1 cellular context compared by ENCODE assay signal in genomic region chr16:30139895-30140481, GRCh38.
TF ChIP-seq lines count a peak whose summit lies in the region.

No MANE protein-coding gene starts in this region.

TF ChIP-seq in HepG2, 621 proteins besides CTCF, POLR2A, EP300 and RAD21 (continued from another document and continues in another):
- TF ChIP-seq GRHL1 (CRISPR knock-in tag; conservative IDR thresholded peaks at IDR 0.05), result no peak
- peak; percentile 68 for TF ChIP-seq ATF1 (CRISPR knock-in tag; IDR thresholded peaks at IDR 0.05)
- TF ChIP-seq TEAD2 (CRISPR knock-in tag; IDR thresholded peaks at IDR 0.05), result no peak
- TF ChIP-seq NFYC (CRISPR knock-in tag; IDR thresholded peaks at IDR 0.05), result no peak
- TF ChIP-seq ZNF572 (CRISPR knock-in tag; IDR thresholded peaks at IDR 0.05), result no peak
- no peak for TF ChIP-seq ZNF576 (CRISPR knock-in tag; IDR thresholded peaks at IDR 0.05)
- TF ChIP-seq MYNN (CRISPR knock-in tag; IDR thresholded peaks at IDR 0.05; ENCODE audit: low read depth), result 0 out of 2 replicates have a peak, but pooled peaks have one; percentile 21
- no peak for TF ChIP-seq ZSCAN30 (CRISPR knock-in tag; IDR thresholded peaks at IDR 0.05)
- TF ChIP-seq SMC3 (IDR thresholded peaks at IDR 0.05; ENCODE audit: low read length), result peak; percentile 25; the same call in 1 of the 2 replicates
- TF ChIP-seq ZNF570 (CRISPR knock-in tag; IDR thresholded peaks at IDR 0.05; ENCODE audit: borderline replicate concordance), result no peak
- TF ChIP-seq ZNF607 (CRISPR knock-in tag; IDR thresholded peaks at IDR 0.05; ENCODE audit: borderline replicate concordance), result 0 out of 2 replicates have a peak, but pooled peaks have one; percentile 49
- TF ChIP-seq SALL2 (CRISPR knock-in tag; IDR thresholded peaks at IDR 0.05), result no peak
- TF ChIP-seq ZBTB7A (CRISPR knock-in tag; IDR thresholded peaks at IDR 0.05), result peak; percentile 39; the same call in 1 of the 2 replicates
- no peak for TF ChIP-seq CENPT (CRISPR knock-in tag; IDR thresholded peaks at IDR 0.05; ENCODE audit: low read depth)
- TF ChIP-seq POLR2AphosphoS2 (IDR thresholded peaks at IDR 0.05; ENCODE audit: low read depth, low read length), result no peak
- peak; percentile 93 for TF ChIP-seq HDAC1 (CRISPR knock-in tag; IDR thresholded peaks at IDR 0.05)
- no peak for TF ChIP-seq RELA (CRISPR knock-in tag; IDR thresholded peaks at IDR 0.05)
- TF ChIP-seq TEAD3 (CRISPR knock-in tag; optimal IDR thresholded peaks at IDR 0.05; ENCODE audit: borderline replicate concordance), result peak; percentile 93
- peak; percentile 70 for TF ChIP-seq NR2C2 (CRISPR knock-in tag; IDR thresholded peaks at IDR 0.05; ENCODE audit: borderline replicate concordance)
- TF ChIP-seq NAIF1 (CRISPR knock-in tag; IDR thresholded peaks at IDR 0.05; ENCODE audit: borderline replicate concordance), result no peak
- peak; percentile 94 for TF ChIP-seq ELF1 (CRISPR knock-in tag; IDR thresholded peaks at IDR 0.05)
- peak; percentile 19; the same call in 1 of the 2 replicates for TF ChIP-seq STAG1 (CRISPR knock-in tag; IDR thresholded peaks at IDR 0.05)
- no peak for TF ChIP-seq SETDB1 (CRISPR knock-in tag; IDR thresholded peaks at IDR 0.05; ENCODE audit: borderline replicate concordance)
- TF ChIP-seq PAWR (CRISPR knock-in tag; IDR thresholded peaks at IDR 0.05; ENCODE audit: borderline replicate concordance), result no peak
- no peak for TF ChIP-seq ZNF260 (CRISPR knock-in tag; IDR thresholded peaks at IDR 0.05; ENCODE audit: borderline replicate concordance, low read depth)
- no peak for TF ChIP-seq ISX (CRISPR knock-in tag; conservative IDR thresholded peaks at IDR 0.05)
- no peak for TF ChIP-seq ZNF230 (CRISPR knock-in tag; IDR thresholded peaks at IDR 0.05)
- TF ChIP-seq HHEX (CRISPR knock-in tag; IDR thresholded peaks at IDR 0.05), result peak; percentile 89
- TF ChIP-seq NR1H2 (CRISPR knock-in tag; IDR thresholded peaks at IDR 0.05; ENCODE audit: borderline replicate concordance, low read depth), result no peak
- peak; percentile 56; the same call in 1 of the 2 replicates for TF ChIP-seq MYPOP (CRISPR knock-in tag; IDR thresholded peaks at IDR 0.05)
- peak; percentile 93 for TF ChIP-seq ZNF281 (CRISPR knock-in tag; IDR thresholded peaks at IDR 0.05; ENCODE audit: borderline replicate concordance)
- no peak for TF ChIP-seq SSRP1 (CRISPR knock-in tag; IDR thresholded peaks at IDR 0.05)
- TF ChIP-seq ZNF446 (CRISPR knock-in tag; IDR thresholded peaks at IDR 0.05), result no peak
- TF ChIP-seq KLF6 (CRISPR knock-in tag; IDR thresholded peaks at IDR 0.05), result peak; percentile 83
- TF ChIP-seq MLXIP (CRISPR knock-in tag; IDR thresholded peaks at IDR 0.05; ENCODE audit: borderline replicate concordance), result no peak
- TF ChIP-seq ZFY (CRISPR knock-in tag; IDR thresholded peaks at IDR 0.05), result 0 out of 2 replicates have a peak, but pooled peaks have one; percentile 20
- no peak for TF ChIP-seq ZSCAN20 (CRISPR knock-in tag; IDR thresholded peaks at IDR 0.05; ENCODE audit: borderline replicate concordance)
- no peak for TF ChIP-seq BATF2 (CRISPR knock-in tag; IDR thresholded peaks at IDR 0.05)
- no peak for TF ChIP-seq ZSCAN5A (CRISPR knock-in tag; IDR thresholded peaks at IDR 0.05; ENCODE audit: borderline replicate concordance)
- no peak; the same call in 1 of the 2 replicates for TF ChIP-seq SRY (CRISPR knock-in tag; IDR thresholded peaks at IDR 0.05)
- no peak for TF ChIP-seq U2AF1 (optimal IDR thresholded peaks at IDR 0.05; ENCODE audit: low read depth, low read length)
- peak; percentile 44; the same call in 1 of the 2 replicates for TF ChIP-seq HINFP (CRISPR knock-in tag; IDR thresholded peaks at IDR 0.05; ENCODE audit: low read depth)
- no peak for TF ChIP-seq ETS1 (CRISPR knock-in tag; IDR thresholded peaks at IDR 0.05)
- peak; percentile 9; the same call in 1 of the 2 replicates for TF ChIP-seq CEBPB (IDR thresholded peaks at IDR 0.05; ENCODE audit: borderline replicate concordance, low read depth, low read length)
- TF ChIP-seq ZNF451 (CRISPR knock-in tag; IDR thresholded peaks at IDR 0.05), result no peak
- TF ChIP-seq ZBTB4 (CRISPR knock-in tag; IDR thresholded peaks at IDR 0.05; ENCODE audit: borderline replicate concordance), result no peak; the same call in 1 of the 2 replicates
- TF ChIP-seq HOXA7 (CRISPR knock-in tag; IDR thresholded peaks at IDR 0.05), result no peak
- TF ChIP-seq LCORL (IDR thresholded peaks at IDR 0.05), result peak; percentile 86
- TF ChIP-seq LCORL (CRISPR knock-in tag; IDR thresholded peaks at IDR 0.05), result peak; percentile 95
